In genomic region chr6:52027699-52028098, GRCh38 we compare ENCODE assay signal across 21 cellular contexts.
"Had no signal": no experiment of that assay in that cellular context is flagged by ENCODE, and none has a peak within 500 bp of the region (broad histone marks: within the 10 kb centered on the region; RNA-seq: fewer than 3 reads in every experiment).

No MANE protein-coding gene starts in this region.

- H3K4me3 ChIP-seq: MG63 had no signal

- DNase-seq: Karpas-422, KG1, MG63, NCI-H1092, NCI-H1105 treated with DMSO at 0.1 percent for 48 hours, NCI-H1417 treated with DMSO at 0.1 percent for 48 hours, NCI-H146, NCI-H1694 treated with DMSO at 0.1 percent for 48 hours, NCI-H1930, NCI-H2081, NCI-H2107, NCI-H2227 treated with DMSO at 0.1 percent for 48 hours, NCI-H446, NCI-H510A, NCI-H524 treated with DMSO at 0.1 percent for 48 hours, NCI-H69, NCI-H774, PC-3, SHP77 had no signal

- H3K36me3 ChIP-seq: MG63 had no signal

- H3K27ac ChIP-seq: RWPE1 had no signal

- ATAC-seq: Panc1, PC-3 had no signal
